In the genomic region with DNA sequence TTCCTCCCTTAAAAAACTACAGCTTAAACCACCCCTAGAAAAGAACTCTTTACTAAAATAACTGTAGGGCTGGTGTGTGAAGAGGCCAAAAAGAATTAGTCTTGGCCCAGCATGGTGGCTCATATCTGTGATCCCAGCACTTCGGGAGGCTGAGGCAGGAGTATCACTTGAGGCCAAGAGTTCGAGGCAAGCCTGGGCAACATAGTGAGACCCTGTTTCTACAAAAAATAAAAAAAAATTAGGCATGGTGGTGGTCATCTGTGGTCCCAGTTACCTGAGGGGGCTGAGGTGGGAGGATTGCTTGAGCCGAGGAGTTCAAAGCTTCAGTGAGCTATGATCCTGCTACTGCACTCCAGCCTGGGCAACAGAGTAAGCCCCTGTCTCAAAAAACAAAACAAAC, we compare ENCODE assay signal across 2 cellular contexts.
TF ChIP-seq lines count a peak whose summit lies in the region.

No MANE protein-coding gene starts in this region.

TF ChIP-seq in K562, 482 proteins besides CTCF, POLR2A, EP300 and RAD21:
- TF ChIP-seq ZNF121 (CRISPR knock-in tag; conservative IDR thresholded peaks at IDR 0.05) (peak; percentile 18; the same call in 1 of the 2 replicates), IRF9 (tag; IDR thresholded peaks at IDR 0.05) (no peak)

TF ChIP-seq in GM12891, 5 proteins besides CTCF, POLR2A, EP300 and RAD21:
- TF ChIP-seq POLR2AphosphoS5 (IDR thresholded peaks at IDR 0.05; ENCODE audit: low read depth, low read length) = no peak
- TF ChIP-seq TAF1 (IDR thresholded peaks at IDR 0.05; ENCODE audit: low read depth, low read length) = no peak
- TF ChIP-seq POU2F2 (IDR thresholded peaks at IDR 0.05; ENCODE audit: low read depth, low read length) = no peak
- TF ChIP-seq PAX5 (IDR thresholded peaks at IDR 0.05; ENCODE audit: insufficient read depth, low read length, severe bottlenecking) = no peak
- no peak for TF ChIP-seq SPI1 (IDR thresholded peaks at IDR 0.05; ENCODE audit: low read depth, low read length)
